8 cellular contexts compared by ENCODE assay signal in the genomic region with DNA sequence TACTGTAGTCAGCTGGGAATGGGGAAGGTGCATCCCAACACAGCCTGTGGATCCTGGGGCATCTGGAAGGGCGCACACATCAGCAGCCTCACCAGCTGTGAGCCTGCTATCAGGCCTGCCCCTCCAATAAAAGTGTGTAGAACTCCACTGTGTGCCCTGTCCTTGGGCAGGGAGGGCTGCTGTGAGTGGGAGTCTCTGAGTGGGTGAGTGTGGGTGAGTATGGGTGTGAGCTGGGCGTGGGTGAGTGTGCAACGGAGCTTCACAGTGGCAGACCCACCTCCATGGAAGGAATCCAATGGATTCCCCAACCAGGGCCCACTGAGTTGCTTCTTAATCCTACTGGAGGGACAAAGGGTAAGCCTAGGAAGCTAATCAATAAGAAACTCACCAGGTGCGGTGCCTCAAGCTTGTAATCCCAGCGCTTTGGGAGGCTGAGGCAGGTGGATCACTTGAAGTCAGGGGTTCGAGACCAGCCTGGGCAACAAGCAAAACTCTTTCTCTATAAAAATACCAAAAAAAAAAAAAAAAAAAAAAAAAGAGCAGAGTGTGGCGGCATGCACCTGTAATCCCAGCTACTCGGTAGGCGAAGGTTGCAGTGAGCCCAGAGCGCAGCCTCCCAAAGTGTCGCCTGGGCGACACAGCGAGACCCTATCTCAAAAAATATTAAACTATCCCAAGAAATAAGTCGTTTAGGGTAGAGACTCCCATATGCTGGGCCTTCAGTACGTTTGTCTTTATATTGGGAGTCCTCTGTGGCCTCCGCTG. TPM values are rescaled to one million over a fixed set of nuclear protein-coding genes. Genes with fewer than 3 reads are reported as not detected.
DNase-seq lines count a peak whose midpoint lies in the region; ATAC-seq and TF ChIP-seq lines count a peak whose summit lies in the region.

No MANE protein-coding gene starts in this region.

- no peak for TF ChIP-seq CTCF in BE2C (IDR thresholded peaks at IDR 0.05; ENCODE audit: low read depth, low read length)
- no peak for TF ChIP-seq CTCF in colonic mucosa (IDR thresholded peaks at IDR 0.05)
- TF ChIP-seq CTCF in nephron (IDR thresholded peaks at IDR 0.05; ENCODE audit: unreplicated experiment in 3 of 3), result no peak

- H3K9ac ChIP-seq in colonic mucosa (ENCODE audit: low read depth in 2 of 2, low read length in 2 of 2), result no peak overlapping the region

- peak overlapping the region; percentile 85 to 92 (median 90) for H3K4me3 Mint-ChIP-seq in nephron

- H3K27me3 Mint-ChIP-seq in nephron (ENCODE audit: low read depth), result no peaks in the 10 kb centered on the region

- DNase-seq in BE2C (no peak), colonic mucosa (no peak), NCI-H2029 (lab: John Stamatoyannopoulos, UW) (no peak), posterior vena cava (ENCODE audit: low spot score) (no peak), epidermal melanocyte (ENCODE audit: insufficient read length, low spot score) (no peak)

- intact Hi-C loops in colonic mucosa (cut with DNase I) (loop anchor here (10.0 kb wide), 1 partner anchor 321 kb away; no protein-coding TSS in a partner anchor), posterior vena cava (cut with DNase I) (no loop called here)

- H3K27ac Mint-ChIP-seq in nephron, result peak overlapping the region in 1 of 3 experiments; percentile 75

- H3K9me3 Mint-ChIP-seq in nephron, result no peaks in the 10 kb centered on the region

- ATAC-seq in GM21360 (IDR thresholded peaks at IDR 0.05; ENCODE audit: unreplicated experiment), result no peak

- no peaks in the 10 kb centered on the region for H3K9me3 ChIP-seq in BE2C
- H3K9me3 ChIP-seq in KOPT-K1 (ENCODE audit: insufficient read depth, low read length, poor library complexity, severe bottlenecking), result no peaks in the 10 kb centered on the region
- H3K9me3 ChIP-seq in colonic mucosa, result no peaks in the 10 kb centered on the region

- H3K27ac ChIP-seq in KOPT-K1 (ENCODE audit: low read depth, low read length, poor library complexity, severe bottlenecking) (peak overlapping the region; percentile 98), colonic mucosa (peak overlapping the region; percentile 96)

- peaks cover 15% of the 10 kb centered on the region for H3K4me1 Mint-ChIP-seq in nephron

- H3K36me3 ChIP-seq in BE2C, result peaks cover 31% of the 10 kb centered on the region
- H3K36me3 ChIP-seq in KOPT-K1 (ENCODE audit: insufficient read depth, low read length), result peaks cover 68% of the 10 kb centered on the region
- peaks cover 5% of the 10 kb centered on the region for H3K36me3 ChIP-seq in colonic mucosa

- H3K4me3 ChIP-seq in BE2C (ENCODE audit: low read depth, low read length), result peak overlapping the region; percentile 85; the same call in 1 of the 2 replicates
- H3K4me3 ChIP-seq in colonic mucosa, result peak overlapping the region; percentile 85

- H3K27me3 ChIP-seq in BE2C (no peaks in the 10 kb centered on the region), colonic mucosa (no peaks in the 10 kb centered on the region)

- H3K36me3 Mint-ChIP-seq in nephron (ENCODE audit: low read depth), result peaks cover 29% of the 10 kb centered on the region

- H3K4me1 ChIP-seq in BE2C, result peaks cover 10% of the 10 kb centered on the region
- peaks cover 26% of the 10 kb centered on the region for H3K4me1 ChIP-seq in colonic mucosa

RNA-seq across cellular contexts. Expression of a gene that starts 0.6 kb away (rescaled TPM):
- 25.5 TPM for polyA plus RNA-seq in BE2C (2012; ENCODE audit: insufficient read depth, insufficient read length, low read depth)
- total RNA-seq in colonic mucosa (10 to 100 TPM; 14.8 to 33.0 TPM), posterior vena cava (1 to 10 TPM; 5.1 to 7.4 TPM)

RNA-seq across cellular contexts. Expression of a gene that starts 19.0 kb away (rescaled TPM):
- polyA plus RNA-seq in BE2C (2012; ENCODE audit: insufficient read depth, insufficient read length, low read depth), result 83.4 TPM
- total RNA-seq in colonic mucosa (10 to 100 TPM; 60.7 to 74.5 TPM), posterior vena cava (10 to 100 TPM; 63.6 to 75.8 TPM)

RNA-seq across cellular contexts. Expression of a gene that starts 21.8 kb away (rescaled TPM):
- polyA plus RNA-seq in BE2C (2012; ENCODE audit: insufficient read depth, insufficient read length, low read depth), result 58.6 TPM
- 10 to 100 TPM; 13.5 to 29.6 TPM for total RNA-seq in colonic mucosa
- 1 to 10 TPM; 5.9 to 8.6 TPM for total RNA-seq in posterior vena cava

RNA-seq across cellular contexts. Expression of a gene that starts 40.2 kb away (rescaled TPM):
- 71.9 TPM for polyA plus RNA-seq in BE2C (2012; ENCODE audit: insufficient read depth, insufficient read length, low read depth)
- 100 to 1,000 TPM in 1 of 2 donors, 10 to 100 TPM in 1; 44.3 to 114 TPM for total RNA-seq in colonic mucosa
- total RNA-seq in posterior vena cava, result 1 to 10 TPM; 6.2 to 7.9 TPM

RNA-seq across cellular contexts. Expression of a gene that starts 51.0 kb away (rescaled TPM):
- 111 TPM for polyA plus RNA-seq in BE2C (2012; ENCODE audit: insufficient read depth, insufficient read length, low read depth)
- total RNA-seq in colonic mucosa (10 to 100 TPM; 34.2 to 66.4 TPM), posterior vena cava (10 to 100 TPM; 53.0 to 57.6 TPM)
